14 cellular contexts compared by ENCODE assay signal in genomic region chr1:201883266-201883665, GRCh38. TPM values are rescaled to one million over a fixed set of nuclear protein-coding genes. Genes with fewer than 3 reads are reported as not detected.
DNase-seq lines count a peak whose midpoint lies in the region; ATAC-seq and TF ChIP-seq lines count a peak whose summit lies in the region.
"Had no signal": no experiment of that assay in that cellular context is flagged by ENCODE, and none has a peak within 500 bp of the region (broad histone marks: within the 10 kb centered on the region; RNA-seq: fewer than 3 reads in every experiment).

No MANE protein-coding gene starts in this region.

- 77 to 87% methylated on average over 3 of the region's 3 CpGs for WGBS in tibial nerve, 2 donors

- H3K4me1 ChIP-seq in right atrium auricular region (peaks cover 0 to 58% of the 10 kb centered on the region in 2 donors), tibial nerve (peaks cover 0 to 59% (median 17%) of the 10 kb centered on the region in 4 donors)

- no peak for TF ChIP-seq CTCF in right atrium auricular region (IDR thresholded peaks at IDR 0.05)
- no peak for TF ChIP-seq CTCF in type B pancreatic cell (conservative IDR thresholded peaks at IDR 0.05)
- no peak for TF ChIP-seq CTCF in tibial nerve (IDR thresholded peaks at IDR 0.05)

- H3K36me3 Mint-ChIP-seq in type B pancreatic cell: no peaks in the 10 kb centered on the region
- H3K36me3 Mint-ChIP-seq: activated naive CD8-positive, alpha-beta T cell treated with anti-CD3 and anti-CD28 coated beads, Interleukin-2, amount 10 ng/mL, durations not matched to agents 7 days and 5 days had no signal

- ATAC-seq in left ventricle myocardium superior (no peak), SK-N-SH treated with all-trans-retinoic acid at 6 μM for 48 hours (peak; percentile 1), GM18907 (IDR thresholded peaks at IDR 0.05; ENCODE audit: unreplicated experiment) (no peak)

- no peaks in the 10 kb centered on the region for H3K36me3 ChIP-seq in right atrium auricular region
- no peaks in the 10 kb centered on the region for H3K36me3 ChIP-seq in tibial nerve

- H3K4me3 ChIP-seq in right atrium auricular region (no peak overlapping the region), tibial nerve (no peak overlapping the region)

- H3K9me3 ChIP-seq in right atrium auricular region: no peaks in the 10 kb centered on the region
- H3K9me3 ChIP-seq in tibial nerve: no peaks in the 10 kb centered on the region

- H3K27me3 ChIP-seq in right atrium auricular region: no peaks in the 10 kb centered on the region
- no peaks in the 10 kb centered on the region for H3K27me3 ChIP-seq in tibial nerve

- H3K27ac ChIP-seq in right atrium auricular region (peak overlapping the region; percentile 80 to 89), tibial nerve (no peak overlapping the region)

- no peak overlapping the region for H3K4me3 Mint-ChIP-seq in type B pancreatic cell
- H3K4me3 Mint-ChIP-seq: activated naive CD8-positive, alpha-beta T cell treated with anti-CD3 and anti-CD28 coated beads, Interleukin-2, amount 10 ng/mL, durations not matched to agents 7 days and 5 days; activated T-cell treated with anti-CD3 and anti-CD28 coated beads, Interleukin-2, amount 50 U/mL, for 4 hours; T-helper 2 cell treated with Interferon-gamma antibody and Interleukin-4, amounts not matched to agents 5 μg/mL and 100 μg/mL, for 36 hours had no signal

- peaks cover 20% of the 10 kb centered on the region for H3K27me3 Mint-ChIP-seq in type B pancreatic cell

- H3K9me3 Mint-ChIP-seq in type B pancreatic cell: no peaks in the 10 kb centered on the region
- H3K9me3 Mint-ChIP-seq: activated naive CD8-positive, alpha-beta T cell treated with anti-CD3 and anti-CD28 coated beads, Interleukin-2, amount 10 ng/mL, durations not matched to agents 7 days and 5 days; activated T-cell treated with anti-CD3 and anti-CD28 coated beads, Interleukin-2, amount 50 U/mL, for 4 hours; T-helper 2 cell treated with Interferon-gamma antibody and Interleukin-4, amounts not matched to agents 5 μg/mL and 100 μg/mL, for 36 hours had no signal

- TF ChIP-seq POLR2A in tibial nerve (IDR thresholded peaks at IDR 0.05): no peak

- peak overlapping the region; percentile 22 for H3K27ac Mint-ChIP-seq in type B pancreatic cell
- H3K27ac Mint-ChIP-seq: activated naive CD8-positive, alpha-beta T cell treated with anti-CD3 and anti-CD28 coated beads, Interleukin-2, amount 10 ng/mL, durations not matched to agents 7 days and 5 days; T-helper 2 cell treated with Interferon-gamma antibody and Interleukin-4, amounts not matched to agents 5 μg/mL and 100 μg/mL, for 36 hours had no signal

- peaks cover 6% of the 10 kb centered on the region for H3K4me1 Mint-ChIP-seq in type B pancreatic cell (ENCODE audit: unreplicated experiment)

- intact Hi-C loops in left ventricle myocardium superior (cut with micrococcal nuclease): loop anchor here (5.0 kb wide), 1 partner anchor 89 kb away; no protein-coding TSS in a partner anchor

- no peak for TF ChIP-seq EP300 in tibial nerve (IDR thresholded peaks at IDR 0.05)

- no peak for DNase-seq in right atrium auricular region (ENCODE audit: low spot score)
- DNase-seq in left ventricle myocardium superior: no peak
- peak; percentile 26 for DNase-seq in islet precursor cell
- DNase-seq in type B pancreatic cell (ENCODE audit: extremely low spot score, unreplicated experiment): no peak
- DNase-seq in tibial nerve (ENCODE audit: low spot score in 2 of 2): no peak
- DNase-seq in activated gamma-delta T cell treated with Interleukin-2 at 50 U/mL for 16 hours: no peak
- DNase-seq: activated CD4-positive, alpha-beta T cell treated with anti-CD3 and anti-CD28 coated beads for 48 hours; activated naive CD8-positive, alpha-beta T cell treated with anti-CD3 and anti-CD28 coated beads, Interleukin-2, amount 10 ng/mL, durations not matched to agents 7 days and 5 days; activated T-cell treated with anti-CD3 and anti-CD28 coated beads, Interleukin-2, amount 50 U/mL, for 4 hours; NCI-H2107; SHP77 had no signal

TF ChIP-seq in SK-N-SH treated with all-trans-retinoic acid at 6 μM for 48 hours, 23 proteins besides CTCF, POLR2A, EP300 and RAD21:
- TF ChIP-seq ISL1 (CRISPR knock-in tag; IDR thresholded peaks at IDR 0.05) (no peak), TOX (CRISPR knock-in tag; IDR thresholded peaks at IDR 0.05; ENCODE audit: borderline replicate concordance) (no peak), ZFP30 (CRISPR knock-in tag; IDR thresholded peaks at IDR 0.05) (no peak), POU6F1 (CRISPR knock-in tag; IDR thresholded peaks at IDR 0.05; ENCODE audit: borderline replicate concordance, low read depth) (no peak), GLIS3 (CRISPR knock-in tag; IDR thresholded peaks at IDR 0.05) (no peak), ESRRG (CRISPR knock-in tag; IDR thresholded peaks at IDR 0.05) (no peak), OSR1 (CRISPR knock-in tag; IDR thresholded peaks at IDR 0.05) (no peak), SNAI2 (CRISPR knock-in tag; IDR thresholded peaks at IDR 0.05) (no peak), ZNF8 (CRISPR knock-in tag; IDR thresholded peaks at IDR 0.05) (no peak)
- TF ChIP-seq, protein P1, sequence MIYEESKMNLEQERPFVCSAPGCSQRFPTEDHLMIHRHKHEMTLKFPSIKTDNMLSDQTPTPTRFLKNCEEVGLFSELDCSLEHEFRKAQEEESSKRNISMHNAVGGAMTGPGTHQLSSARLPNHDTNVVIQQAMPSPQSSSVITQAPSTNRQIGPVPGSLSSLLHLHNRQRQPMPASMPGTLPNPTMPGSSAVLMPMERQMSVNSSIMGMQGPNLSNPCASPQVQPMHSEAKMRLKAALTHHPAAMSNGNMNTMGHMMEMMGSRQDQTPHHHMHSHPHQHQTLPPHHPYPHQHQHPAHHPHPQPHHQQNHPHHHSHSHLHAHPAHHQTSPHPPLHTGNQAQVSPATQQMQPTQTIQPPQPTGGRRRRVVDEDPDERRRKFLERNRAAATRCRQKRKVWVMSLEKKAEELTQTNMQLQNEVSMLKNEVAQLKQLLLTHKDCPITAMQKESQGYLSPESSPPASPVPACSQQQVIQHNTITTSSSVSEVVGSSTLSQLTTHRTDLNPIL (CRISPR knock-in tag; IDR thresholded peaks at IDR 0.05; ENCODE audit: low read depth): no peak
- TF ChIP-seq, protein P2, sequence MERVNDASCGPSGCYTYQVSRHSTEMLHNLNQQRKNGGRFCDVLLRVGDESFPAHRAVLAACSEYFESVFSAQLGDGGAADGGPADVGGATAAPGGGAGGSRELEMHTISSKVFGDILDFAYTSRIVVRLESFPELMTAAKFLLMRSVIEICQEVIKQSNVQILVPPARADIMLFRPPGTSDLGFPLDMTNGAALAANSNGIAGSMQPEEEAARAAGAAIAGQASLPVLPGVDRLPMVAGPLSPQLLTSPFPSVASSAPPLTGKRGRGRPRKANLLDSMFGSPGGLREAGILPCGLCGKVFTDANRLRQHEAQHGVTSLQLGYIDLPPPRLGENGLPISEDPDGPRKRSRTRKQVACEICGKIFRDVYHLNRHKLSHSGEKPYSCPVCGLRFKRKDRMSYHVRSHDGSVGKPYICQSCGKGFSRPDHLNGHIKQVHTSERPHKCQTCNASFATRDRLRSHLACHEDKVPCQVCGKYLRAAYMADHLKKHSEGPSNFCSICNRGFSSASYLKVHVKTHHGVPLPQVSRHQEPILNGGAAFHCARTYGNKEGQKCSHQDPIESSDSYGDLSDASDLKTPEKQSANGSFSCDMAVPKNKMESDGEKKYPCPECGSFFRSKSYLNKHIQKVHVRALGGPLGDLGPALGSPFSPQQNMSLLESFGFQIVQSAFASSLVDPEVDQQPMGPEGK (CRISPR knock-in tag; IDR thresholded peaks at IDR 0.05; ENCODE audit: borderline replicate concordance): no peak
- TF ChIP-seq, protein P3, sequence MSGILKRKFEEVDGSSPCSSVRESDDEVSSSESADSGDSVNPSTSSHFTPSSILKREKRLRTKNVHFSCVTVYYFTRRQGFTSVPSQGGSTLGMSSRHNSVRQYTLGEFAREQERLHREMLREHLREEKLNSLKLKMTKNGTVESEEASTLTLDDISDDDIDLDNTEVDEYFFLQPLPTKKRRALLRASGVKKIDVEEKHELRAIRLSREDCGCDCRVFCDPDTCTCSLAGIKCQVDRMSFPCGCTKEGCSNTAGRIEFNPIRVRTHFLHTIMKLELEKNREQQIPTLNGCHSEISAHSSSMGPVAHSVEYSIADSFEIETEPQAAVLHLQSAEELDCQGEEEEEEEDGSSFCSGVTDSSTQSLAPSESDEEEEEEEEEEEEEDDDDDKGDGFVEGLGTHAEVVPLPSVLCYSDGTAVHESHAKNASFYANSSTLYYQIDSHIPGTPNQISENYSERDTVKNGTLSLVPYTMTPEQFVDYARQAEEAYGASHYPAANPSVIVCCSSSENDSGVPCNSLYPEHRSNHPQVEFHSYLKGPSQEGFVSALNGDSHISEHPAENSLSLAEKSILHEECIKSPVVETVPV (CRISPR knock-in tag; IDR thresholded peaks at IDR 0.05): no peak

RNA-seq across cellular contexts. Expression of gene SHISA4, which starts 5.4 kb away (rescaled TPM):
- total RNA-seq in right atrium auricular region (100 to 1,000 TPM in 1 of 2 donors, 10 to 100 TPM in 1; 74.2 to 176 TPM), left ventricle myocardium superior (129 TPM), type B pancreatic cell (ENCODE audit: low replicate concordance) (1.4 and 5.0 TPM in 2 replicates), tibial nerve (10 to 100 TPM; 42.6 to 76.6 (median 66.4) TPM)

RNA-seq across cellular contexts. Expression of gene IPO9, which starts 54.3 kb away (rescaled TPM):
- total RNA-seq in right atrium auricular region (10 to 100 TPM; 10.7 to 15.6 TPM), left ventricle myocardium superior (22.1 TPM), type B pancreatic cell (ENCODE audit: low replicate concordance) (60.8 and 92.4 TPM in 2 replicates), tibial nerve (10 to 100 TPM; 13.3 to 22.1 (median 15.3) TPM)

Comparison
In these comparisons a context has a peak if more than half of its experiments do, and no peak if none do; other contexts are left out.
1. H3K27ac ChIP-seq: peak in right atrium auricular region (2 of 2); none in tibial nerve (0 of 4).